In the genomic region with DNA sequence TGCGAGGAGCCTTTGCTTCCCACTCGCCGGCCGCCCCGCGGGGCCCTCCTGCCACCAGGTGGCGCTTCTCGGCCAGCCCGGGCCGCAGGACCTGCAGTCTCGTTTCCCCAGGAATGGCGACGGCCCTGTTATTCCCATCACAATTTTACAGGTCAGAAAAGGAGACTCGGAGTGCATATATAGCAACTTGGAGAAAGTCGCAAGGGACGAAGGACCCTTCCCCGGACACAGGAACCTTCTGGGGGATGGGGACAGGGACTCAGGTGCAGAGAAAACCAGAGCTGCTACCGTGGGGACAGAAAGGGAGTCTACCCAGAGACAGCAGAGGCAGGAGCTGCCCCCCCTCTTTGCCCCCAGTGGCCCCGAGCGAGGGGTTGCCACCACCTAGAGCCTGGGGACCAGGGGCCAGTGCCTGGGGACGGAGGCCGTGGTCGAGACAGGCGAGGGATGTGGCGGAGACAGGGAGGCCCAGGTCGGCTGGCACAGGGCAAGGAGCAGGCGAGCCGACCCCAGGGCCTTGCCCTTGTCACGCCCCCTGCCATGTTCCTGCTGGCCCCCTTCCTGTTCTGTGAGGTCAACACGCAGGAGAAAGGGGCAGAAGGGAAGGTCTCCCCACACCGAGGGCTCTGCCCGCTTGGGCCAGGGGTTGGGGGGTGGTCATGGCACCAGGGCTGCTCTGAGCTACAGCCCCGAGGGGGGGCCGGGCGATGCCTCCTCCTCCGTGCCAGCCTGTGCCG, we compare ENCODE assay signal across 1 cellular context.
TF ChIP-seq lines count a peak whose summit lies in the region.

No MANE protein-coding gene starts in this region.

TF ChIP-seq in HepG2, 621 proteins besides CTCF, POLR2A, EP300 and RAD21 (continued from another document and continues in another):
- TF ChIP-seq, protein P1, sequence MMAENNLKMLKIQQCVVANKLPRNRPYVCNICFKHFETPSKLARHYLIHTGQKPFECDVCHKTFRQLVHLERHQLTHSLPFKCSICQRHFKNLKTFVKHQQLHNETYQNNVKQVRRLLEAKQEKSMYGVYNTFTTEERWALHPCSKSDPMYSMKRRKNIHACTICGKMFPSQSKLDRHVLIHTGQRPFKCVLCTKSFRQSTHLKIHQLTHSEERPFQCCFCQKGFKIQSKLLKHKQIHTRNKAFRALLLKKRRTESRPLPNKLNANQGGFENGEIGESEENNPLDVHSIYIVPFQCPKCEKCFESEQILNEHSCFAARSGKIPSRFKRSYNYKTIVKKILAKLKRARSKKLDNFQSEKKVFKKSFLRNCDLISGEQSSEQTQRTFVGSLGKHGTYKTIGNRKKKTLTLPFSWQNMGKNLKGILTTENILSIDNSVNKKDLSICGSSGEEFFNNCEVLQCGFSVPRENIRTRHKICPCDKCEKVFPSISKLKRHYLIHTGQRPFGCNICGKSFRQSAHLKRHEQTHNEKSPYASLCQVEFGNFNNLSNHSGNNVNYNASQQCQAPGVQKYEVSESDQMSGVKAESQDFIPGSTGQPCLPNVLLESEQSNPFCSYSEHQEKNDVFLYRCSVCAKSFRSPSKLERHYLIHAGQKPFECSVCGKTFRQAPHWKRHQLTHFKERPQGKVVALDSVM (CRISPR knock-in tag; IDR thresholded peaks at IDR 0.05) = peak; percentile 14
- TF ChIP-seq ZNF652 (CRISPR knock-in tag; IDR thresholded peaks at IDR 0.05; ENCODE audit: borderline replicate concordance, low read depth) (no peak), SRSF1 (optimal IDR thresholded peaks at IDR 0.05; ENCODE audit: low read depth, low read length) (no peak), HNRNPH1 (optimal IDR thresholded peaks at IDR 0.05; ENCODE audit: low read depth, low read length) (no peak), ZNF879 (CRISPR knock-in tag; IDR thresholded peaks at IDR 0.05) (no peak), CENPT (CRISPR knock-in tag; IDR thresholded peaks at IDR 0.05; ENCODE audit: low read depth) (0 out of 2 replicates have a peak, but pooled peaks have one; percentile 43), ZNF253 (CRISPR knock-in tag; IDR thresholded peaks at IDR 0.05; ENCODE audit: borderline replicate concordance) (peak; percentile 31; the same call in 1 of the 2 replicates), RXRB (CRISPR knock-in tag; IDR thresholded peaks at IDR 0.05; ENCODE audit: borderline replicate concordance) (no peak), FOXO1 (CRISPR knock-in tag; IDR thresholded peaks at IDR 0.05) (0 out of 2 replicates have a peak, but pooled peaks have one; percentile 22), GATAD2A (CRISPR knock-in tag; IDR thresholded peaks at IDR 0.05) (peak; percentile 77), TBX3 (IDR thresholded peaks at IDR 0.05; ENCODE audit: borderline replicate concordance) (no peak), EZH2 (conservative IDR thresholded peaks at IDR 0.05; ENCODE audit: low read depth, low read length) (no peak), BRCA1 (CRISPR knock-in tag; IDR thresholded peaks at IDR 0.05) (no peak), ZNF557 (CRISPR knock-in tag; IDR thresholded peaks at IDR 0.05) (no peak), SNAPC2 (CRISPR knock-in tag; IDR thresholded peaks at IDR 0.05) (peak; percentile 48; the same call in 1 of the 2 replicates), CENPX (CRISPR knock-in tag; IDR thresholded peaks at IDR 0.05) (no peak), ZNF841 (CRISPR knock-in tag; IDR thresholded peaks at IDR 0.05; ENCODE audit: borderline replicate concordance) (no peak), ZNF382 (CRISPR knock-in tag; IDR thresholded peaks at IDR 0.05; ENCODE audit: borderline replicate concordance) (no peak), ZSCAN20 (CRISPR knock-in tag; IDR thresholded peaks at IDR 0.05; ENCODE audit: borderline replicate concordance) (no peak), GZF1 (CRISPR knock-in tag; IDR thresholded peaks at IDR 0.05) (peak; percentile 37; the same call in 1 of the 2 replicates), KLF6 (CRISPR knock-in tag; IDR thresholded peaks at IDR 0.05) (no peak; the same call in 1 of the 2 replicates), IRF2 (CRISPR knock-in tag; IDR thresholded peaks at IDR 0.05) (no peak), ZNF850 (CRISPR knock-in tag; conservative IDR thresholded peaks at IDR 0.05) (no peak), ZNF292 (CRISPR knock-in tag; IDR thresholded peaks at IDR 0.05; ENCODE audit: borderline replicate concordance, low read depth) (0 out of 2 replicates have a peak, but pooled peaks have one; percentile 6), SALL2 (CRISPR knock-in tag; IDR thresholded peaks at IDR 0.05) (no peak), ZNF839 (CRISPR knock-in tag; IDR thresholded peaks at IDR 0.05; ENCODE audit: borderline replicate concordance) (no peak), NCOR1 (IDR thresholded peaks at IDR 0.05; ENCODE audit: borderline replicate concordance, low read length) (no peak), XBP1 (CRISPR knock-in tag; IDR thresholded peaks at IDR 0.05) (no peak), ZNF644 (CRISPR knock-in tag; IDR thresholded peaks at IDR 0.05; ENCODE audit: low read depth) (no peak), ZBTB7B (CRISPR knock-in tag; IDR thresholded peaks at IDR 0.05) (peak; percentile 95), NR2F6 (IDR thresholded peaks at IDR 0.05) (no peak), NR2F6 (CRISPR knock-in tag; IDR thresholded peaks at IDR 0.05) (peak; percentile 8), ZNF20 (CRISPR knock-in tag; IDR thresholded peaks at IDR 0.05) (no peak), ZNF263 (CRISPR knock-in tag; IDR thresholded peaks at IDR 0.05) (no peak), ZNF207 (IDR thresholded peaks at IDR 0.05; ENCODE audit: borderline replicate concordance) (no peak)
- TF ChIP-seq, protein P2, sequence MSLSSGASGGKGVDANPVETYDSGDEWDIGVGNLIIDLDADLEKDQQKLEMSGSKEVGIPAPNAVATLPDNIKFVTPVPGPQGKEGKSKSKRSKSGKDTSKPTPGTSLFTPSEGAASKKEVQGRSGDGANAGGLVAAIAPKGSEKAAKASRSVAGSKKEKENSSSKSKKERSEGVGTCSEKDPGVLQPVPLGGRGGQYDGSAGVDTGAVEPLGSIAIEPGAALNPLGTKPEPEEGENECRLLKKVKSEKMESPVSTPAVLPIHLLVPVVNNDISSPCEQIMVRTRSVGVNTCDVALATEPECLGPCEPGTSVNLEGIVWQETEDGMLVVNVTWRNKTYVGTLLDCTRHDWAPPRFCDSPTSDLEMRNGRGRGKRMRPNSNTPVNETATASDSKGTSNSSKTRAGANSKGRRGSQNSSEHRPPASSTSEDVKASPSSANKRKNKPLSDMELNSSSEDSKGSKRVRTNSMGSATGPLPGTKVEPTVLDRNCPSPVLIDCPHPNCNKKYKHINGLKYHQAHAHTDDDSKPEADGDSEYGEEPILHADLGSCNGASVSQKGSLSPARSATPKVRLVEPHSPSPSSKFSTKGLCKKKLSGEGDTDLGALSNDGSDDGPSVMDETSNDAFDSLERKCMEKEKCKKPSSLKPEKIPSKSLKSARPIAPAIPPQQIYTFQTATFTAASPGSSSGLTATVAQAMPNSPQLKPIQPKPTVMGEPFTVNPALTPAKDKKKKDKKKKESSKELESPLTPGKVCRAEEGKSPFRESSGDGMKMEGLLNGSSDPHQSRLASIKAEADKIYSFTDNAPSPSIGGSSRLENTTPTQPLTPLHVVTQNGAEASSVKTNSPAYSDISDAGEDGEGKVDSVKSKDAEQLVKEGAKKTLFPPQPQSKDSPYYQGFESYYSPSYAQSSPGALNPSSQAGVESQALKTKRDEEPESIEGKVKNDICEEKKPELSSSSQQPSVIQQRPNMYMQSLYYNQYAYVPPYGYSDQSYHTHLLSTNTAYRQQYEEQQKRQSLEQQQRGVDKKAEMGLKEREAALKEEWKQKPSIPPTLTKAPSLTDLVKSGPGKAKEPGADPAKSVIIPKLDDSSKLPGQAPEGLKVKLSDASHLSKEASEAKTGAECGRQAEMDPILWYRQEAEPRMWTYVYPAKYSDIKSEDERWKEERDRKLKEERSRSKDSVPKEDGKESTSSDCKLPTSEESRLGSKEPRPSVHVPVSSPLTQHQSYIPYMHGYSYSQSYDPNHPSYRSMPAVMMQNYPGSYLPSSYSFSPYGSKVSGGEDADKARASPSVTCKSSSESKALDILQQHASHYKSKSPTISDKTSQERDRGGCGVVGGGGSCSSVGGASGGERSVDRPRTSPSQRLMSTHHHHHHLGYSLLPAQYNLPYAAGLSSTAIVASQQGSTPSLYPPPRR (CRISPR knock-in tag; IDR thresholded peaks at IDR 0.05; ENCODE audit: borderline replicate concordance) = peak; percentile 44; the same call in 1 of the 2 replicates
- TF ChIP-seq, protein P3, sequence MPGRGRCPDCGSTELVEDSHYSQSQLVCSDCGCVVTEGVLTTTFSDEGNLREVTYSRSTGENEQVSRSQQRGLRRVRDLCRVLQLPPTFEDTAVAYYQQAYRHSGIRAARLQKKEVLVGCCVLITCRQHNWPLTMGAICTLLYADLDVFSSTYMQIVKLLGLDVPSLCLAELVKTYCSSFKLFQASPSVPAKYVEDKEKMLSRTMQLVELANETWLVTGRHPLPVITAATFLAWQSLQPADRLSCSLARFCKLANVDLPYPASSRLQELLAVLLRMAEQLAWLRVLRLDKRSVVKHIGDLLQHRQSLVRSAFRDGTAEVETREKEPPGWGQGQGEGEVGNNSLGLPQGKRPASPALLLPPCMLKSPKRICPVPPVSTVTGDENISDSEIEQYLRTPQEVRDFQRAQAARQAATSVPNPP (CRISPR knock-in tag; IDR thresholded peaks at IDR 0.05) = 0 out of 2 replicates have a peak, but pooled peaks have one; percentile 12
- TF ChIP-seq, protein P4, sequence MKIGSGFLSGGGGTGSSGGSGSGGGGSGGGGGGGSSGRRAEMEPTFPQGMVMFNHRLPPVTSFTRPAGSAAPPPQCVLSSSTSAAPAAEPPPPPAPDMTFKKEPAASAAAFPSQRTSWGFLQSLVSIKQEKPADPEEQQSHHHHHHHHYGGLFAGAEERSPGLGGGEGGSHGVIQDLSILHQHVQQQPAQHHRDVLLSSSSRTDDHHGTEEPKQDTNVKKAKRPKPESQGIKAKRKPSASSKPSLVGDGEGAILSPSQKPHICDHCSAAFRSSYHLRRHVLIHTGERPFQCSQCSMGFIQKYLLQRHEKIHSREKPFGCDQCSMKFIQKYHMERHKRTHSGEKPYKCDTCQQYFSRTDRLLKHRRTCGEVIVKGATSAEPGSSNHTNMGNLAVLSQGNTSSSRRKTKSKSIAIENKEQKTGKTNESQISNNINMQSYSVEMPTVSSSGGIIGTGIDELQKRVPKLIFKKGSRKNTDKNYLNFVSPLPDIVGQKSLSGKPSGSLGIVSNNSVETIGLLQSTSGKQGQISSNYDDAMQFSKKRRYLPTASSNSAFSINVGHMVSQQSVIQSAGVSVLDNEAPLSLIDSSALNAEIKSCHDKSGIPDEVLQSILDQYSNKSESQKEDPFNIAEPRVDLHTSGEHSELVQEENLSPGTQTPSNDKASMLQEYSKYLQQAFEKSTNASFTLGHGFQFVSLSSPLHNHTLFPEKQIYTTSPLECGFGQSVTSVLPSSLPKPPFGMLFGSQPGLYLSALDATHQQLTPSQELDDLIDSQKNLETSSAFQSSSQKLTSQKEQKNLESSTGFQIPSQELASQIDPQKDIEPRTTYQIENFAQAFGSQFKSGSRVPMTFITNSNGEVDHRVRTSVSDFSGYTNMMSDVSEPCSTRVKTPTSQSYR (CRISPR knock-in tag; IDR thresholded peaks at IDR 0.05; ENCODE audit: borderline replicate concordance) = no peak
- TF ChIP-seq, protein P5, sequence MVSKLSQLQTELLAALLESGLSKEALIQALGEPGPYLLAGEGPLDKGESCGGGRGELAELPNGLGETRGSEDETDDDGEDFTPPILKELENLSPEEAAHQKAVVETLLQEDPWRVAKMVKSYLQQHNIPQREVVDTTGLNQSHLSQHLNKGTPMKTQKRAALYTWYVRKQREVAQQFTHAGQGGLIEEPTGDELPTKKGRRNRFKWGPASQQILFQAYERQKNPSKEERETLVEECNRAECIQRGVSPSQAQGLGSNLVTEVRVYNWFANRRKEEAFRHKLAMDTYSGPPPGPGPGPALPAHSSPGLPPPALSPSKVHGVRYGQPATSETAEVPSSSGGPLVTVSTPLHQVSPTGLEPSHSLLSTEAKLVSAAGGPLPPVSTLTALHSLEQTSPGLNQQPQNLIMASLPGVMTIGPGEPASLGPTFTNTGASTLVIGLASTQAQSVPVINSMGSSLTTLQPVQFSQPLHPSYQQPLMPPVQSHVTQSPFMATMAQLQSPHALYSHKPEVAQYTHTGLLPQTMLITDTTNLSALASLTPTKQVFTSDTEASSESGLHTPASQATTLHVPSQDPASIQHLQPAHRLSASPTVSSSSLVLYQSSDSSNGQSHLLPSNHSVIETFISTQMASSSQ (IDR thresholded peaks at IDR 0.05; ENCODE audit: low read depth) = no peak
- TF ChIP-seq, protein P5 (CRISPR knock-in tag; IDR thresholded peaks at IDR 0.05; ENCODE audit: borderline replicate concordance) = no peak
- TF ChIP-seq, protein P6, sequence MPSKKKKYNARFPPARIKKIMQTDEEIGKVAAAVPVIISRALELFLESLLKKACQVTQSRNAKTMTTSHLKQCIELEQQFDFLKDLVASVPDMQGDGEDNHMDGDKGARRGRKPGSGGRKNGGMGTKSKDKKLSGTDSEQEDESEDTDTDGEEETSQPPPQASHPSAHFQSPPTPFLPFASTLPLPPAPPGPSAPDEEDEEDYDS (CRISPR knock-in tag; IDR thresholded peaks at IDR 0.05) = no peak
